ENCODE assay signal across 16 cellular contexts in genomic region chr9:113179839-113180238, GRCh38.
"Had no signal": no experiment of that assay in that cellular context is flagged by ENCODE, and none has a peak within 500 bp of the region (broad histone marks: within the 10 kb centered on the region; RNA-seq: fewer than 3 reads in every experiment).

No MANE protein-coding gene starts in this region.

- H3K36me3 ChIP-seq: neural progenitor cell had no signal

- H3K9me3 Mint-ChIP-seq: activated CD8-positive, alpha-beta T cell treated with anti-CD3 and anti-CD28 coated beads for 36 hours; dendritic cell treated with granulocyte-macrophage colony-stimulating factor and Interleukin-4, amounts not matched to agents 40 ng/mL and 50 ng/mL, for 4 days; neural progenitor cell; stimulated activated memory B cell treated with anti-CD40 and anti-IgM and Interleukin-4, amounts not matched to agents 10 μg/mL and 1 μg/mL and 100 μg/mL, for 72 hours; WTC11 had no signal

- H3K27ac ChIP-seq: body of pancreas, foreskin keratinocyte, neural progenitor cell, thyroid gland had no signal

- H3K27ac Mint-ChIP-seq: activated CD8-positive, alpha-beta T cell treated with anti-CD3 and anti-CD28 coated beads for 36 hours; activated naive CD8-positive, alpha-beta T cell; dendritic cell treated with granulocyte-macrophage colony-stimulating factor and Interleukin-4, amounts not matched to agents 40 ng/mL and 50 ng/mL, for 4 days; neural progenitor cell; stimulated activated memory B cell treated with anti-CD40 and anti-IgM and Interleukin-4, amounts not matched to agents 10 μg/mL and 1 μg/mL and 100 μg/mL, for 72 hours; WTC11 had no signal

- H3K4me1 Mint-ChIP-seq: neural progenitor cell; stimulated activated memory B cell treated with anti-CD40 and anti-IgM and Interleukin-4, amounts not matched to agents 10 μg/mL and 1 μg/mL and 100 μg/mL, for 72 hours; WTC11 had no signal

- H3K4me3 ChIP-seq: body of pancreas, neural progenitor cell, thyroid gland had no signal

- H3K4me3 Mint-ChIP-seq: activated CD8-positive, alpha-beta T cell treated with anti-CD3 and anti-CD28 coated beads for 36 hours; activated naive CD8-positive, alpha-beta T cell; dendritic cell treated with granulocyte-macrophage colony-stimulating factor and Interleukin-4, amounts not matched to agents 40 ng/mL and 50 ng/mL, for 4 days; neural progenitor cell; stimulated activated memory B cell treated with anti-CD40 and anti-IgM and Interleukin-4, amounts not matched to agents 10 μg/mL and 1 μg/mL and 100 μg/mL, for 72 hours; WTC11 had no signal

- H3K27me3 Mint-ChIP-seq: activated CD8-positive, alpha-beta T cell treated with anti-CD3 and anti-CD28 coated beads for 36 hours; activated naive CD8-positive, alpha-beta T cell; dendritic cell treated with granulocyte-macrophage colony-stimulating factor and Interleukin-4, amounts not matched to agents 40 ng/mL and 50 ng/mL, for 4 days; stimulated activated memory B cell treated with anti-CD40 and anti-IgM and Interleukin-4, amounts not matched to agents 10 μg/mL and 1 μg/mL and 100 μg/mL, for 72 hours had no signal

- H3K9me3 ChIP-seq: body of pancreas, thyroid gland had no signal

- ATAC-seq: activated CD8-positive, alpha-beta T cell treated with anti-CD3 and anti-CD28 coated beads for 36 hours; body of pancreas; foreskin keratinocyte; stimulated activated memory B cell treated with anti-CD40 and anti-IgM and Interleukin-4, amounts not matched to agents 10 μg/mL and 1 μg/mL and 100 μg/mL, for 72 hours; WTC11 had no signal

- DNase-seq: activated CD4-positive, alpha-beta T cell treated with anti-CD3 and anti-CD28 coated beads for 48 hours; activated CD8-positive, alpha-beta memory T cell treated with anti-CD3 and anti-CD28 coated beads, Interleukin-2, amount 50 U/mL, for 4 hours; activated CD8-positive, alpha-beta T cell treated with anti-CD3 and anti-CD28 coated beads for 36 hours; activated gamma-delta T cell treated with Interleukin-2 at 50 U/mL for 16 hours; activated T-cell treated with anti-CD3 and anti-CD28 coated beads, Interleukin-2, amount 50 U/mL, for 48 hours; amygdala; body of pancreas; effector memory CD4-positive, alpha-beta T cell; foreskin keratinocyte; glutamatergic neuron; thyroid gland had no signal

- H3K27me3 ChIP-seq: body of pancreas, foreskin keratinocyte, neural progenitor cell, thyroid gland had no signal

- H3K4me1 ChIP-seq: body of pancreas, neural progenitor cell had no signal
